ENCODE assay signal across 1 cellular context in the genomic region with DNA sequence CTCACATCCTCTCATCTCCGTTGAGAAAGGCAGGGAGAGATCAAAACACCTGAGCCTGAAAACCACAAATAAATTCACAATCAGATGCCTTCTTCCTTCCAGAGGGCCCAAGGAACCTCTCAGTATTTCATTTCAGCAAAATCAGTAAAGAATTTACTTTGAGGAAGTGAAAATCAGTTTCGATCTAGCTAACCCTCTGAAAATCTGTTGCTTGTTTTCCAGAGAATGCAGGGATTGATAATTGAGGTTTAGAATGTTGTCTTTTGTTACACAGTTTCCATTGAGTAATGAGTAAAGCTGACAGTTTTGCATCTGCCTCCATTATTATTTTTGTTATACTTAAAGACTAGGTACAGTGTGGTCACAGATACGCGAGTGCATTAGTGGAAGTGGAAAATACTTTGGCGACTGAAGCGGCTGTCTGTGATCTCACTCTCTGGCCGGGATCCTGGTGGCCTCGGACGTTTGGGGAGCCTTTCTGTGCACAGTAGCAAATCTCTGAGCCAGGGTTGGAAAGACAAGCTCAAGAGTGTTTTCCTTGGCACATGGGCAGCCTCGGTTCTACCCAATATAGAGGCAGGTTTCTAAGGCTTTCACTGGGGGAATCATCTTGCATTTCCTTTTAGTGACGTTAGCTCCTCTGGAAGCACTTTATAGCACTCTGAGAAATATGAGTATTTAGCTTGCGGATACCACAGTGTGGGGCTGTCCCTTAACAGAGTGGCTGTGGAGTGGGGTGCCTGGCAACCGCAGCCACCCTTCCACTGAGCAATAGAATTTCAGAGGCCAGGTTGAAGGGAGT.
A peak's percentile ranks its signal among the peaks of the same experiment; 100 is the strongest.
TF ChIP-seq lines count a peak whose summit lies in the region.

No MANE protein-coding gene starts in this region.

TF ChIP-seq in GM12878, 131 proteins besides CTCF, POLR2A, EP300 and RAD21 (continued from another document):
- TF ChIP-seq ATF3 (IDR thresholded peaks at IDR 0.05; ENCODE audit: borderline replicate concordance, extremely low read depth, low read depth, low read length) (no peak), TCF7 (IDR thresholded peaks at IDR 0.05; ENCODE audit: borderline replicate concordance) (no peak), EED (IDR thresholded peaks at IDR 0.05; ENCODE audit: low read depth) (peak; percentile 84), RFX5 (IDR thresholded peaks at IDR 0.05; ENCODE audit: low read depth, low read length) (no peak), CUX1 (IDR thresholded peaks at IDR 0.05; ENCODE audit: insufficient replicate concordance, low read depth, low read length) (peak; percentile 74), SMARCA5 (IDR thresholded peaks at IDR 0.05) (peak; percentile 48; the same call in 1 of the 2 replicates), RCOR1 (conservative IDR thresholded peaks at IDR 0.05; ENCODE audit: low read depth, low read length) (0 out of 2 replicates have a peak, but pooled peaks have one; percentile 90), ZBED1 (IDR thresholded peaks at IDR 0.05; ENCODE audit: borderline replicate concordance) (no peak), ZZZ3 (IDR thresholded peaks at IDR 0.05; ENCODE audit: control insufficient read depth, insufficient read length, low read depth) (no peak), HDAC6 (IDR thresholded peaks at IDR 0.05; ENCODE audit: unreplicated experiment) (no peak), YBX1 (IDR thresholded peaks at IDR 0.05) (no peak), NR2C2 (IDR thresholded peaks at IDR 0.05; ENCODE audit: borderline replicate concordance, control insufficient read depth, insufficient read length, low read depth) (no peak), SPI1 (IDR thresholded peaks at IDR 0.05; ENCODE audit: borderline replicate concordance, insufficient read depth, low read depth, low read length) (peak; percentile 97), SUPT20H (IDR thresholded peaks at IDR 0.05; ENCODE audit: borderline replicate concordance, control insufficient read depth, low read depth, low read length) (no peak), CBX5 (IDR thresholded peaks at IDR 0.05; ENCODE audit: low read depth) (0 out of 2 replicates have a peak, but pooled peaks have one; percentile 22), STAT3 (IDR thresholded peaks at IDR 0.05; ENCODE audit: low read depth, low read length) (no peak), PML (IDR thresholded peaks at IDR 0.05; ENCODE audit: low read length) (no peak), PBX3 (IDR thresholded peaks at IDR 0.05; ENCODE audit: insufficient replicate concordance, low read depth, low read length) (no peak), BACH1 (IDR thresholded peaks at IDR 0.05; ENCODE audit: borderline replicate concordance) (no peak; the same call in 1 of the 2 replicates), RAD51 (IDR thresholded peaks at IDR 0.05) (no peak), PAX8 (IDR thresholded peaks at IDR 0.05) (no peak), PAX5 (IDR thresholded peaks at IDR 0.05; ENCODE audit: borderline replicate concordance, low read depth, low read length) (no peak), ASH2L (IDR thresholded peaks at IDR 0.05; ENCODE audit: borderline replicate concordance, low read depth) (no peak), HCFC1 (IDR thresholded peaks at IDR 0.05; ENCODE audit: low read length) (no peak), NBN (IDR thresholded peaks at IDR 0.05) (peak; percentile 58), BRCA1 (IDR thresholded peaks at IDR 0.05; ENCODE audit: low read depth, low read length) (no peak), ZNF217 (IDR thresholded peaks at IDR 0.05) (peak; percentile 75), SMAD5 (IDR thresholded peaks at IDR 0.05; ENCODE audit: low read depth) (no peak), MYC (IDR thresholded peaks at IDR 0.05; ENCODE audit: insufficient read depth, insufficient read length, insufficient replicate concordance, low read length, severe bottlenecking) (no peak), KAT2A (conservative IDR thresholded peaks at IDR 0.05; ENCODE audit: control insufficient read depth, low read depth, low read length) (no peak), CBFB (IDR thresholded peaks at IDR 0.05; ENCODE audit: low read depth) (peak; percentile 20; the same call in 1 of the 2 replicates), MTA3 (IDR thresholded peaks at IDR 0.05; ENCODE audit: borderline replicate concordance, low read length) (no peak), EZH2 (IDR thresholded peaks at IDR 0.05; ENCODE audit: borderline replicate concordance, control insufficient read depth, low read depth, low read length) (no peak), CHD1 (IDR thresholded peaks at IDR 0.05; ENCODE audit: low read depth, low read length) (no peak), LARP7 (IDR thresholded peaks at IDR 0.05) (no peak), EGR1 (IDR thresholded peaks at IDR 0.05; ENCODE audit: borderline replicate concordance in 1 of 2, low read depth in 2 of 2, low read length in 2 of 2) (no peak), DPF2 (IDR thresholded peaks at IDR 0.05) (peak; percentile 94), MYB (IDR thresholded peaks at IDR 0.05; ENCODE audit: borderline replicate concordance, low read depth, low read length) (no peak), NKRF (conservative IDR thresholded peaks at IDR 0.05) (no peak), CEBPB (IDR thresholded peaks at IDR 0.05; ENCODE audit: borderline replicate concordance in 1 of 2, low read depth in 2 of 2, low read length in 2 of 2) (peak in 1 of 2 experiments; percentile 35; a peak in 1 of 4 replicates), MTA2 (IDR thresholded peaks at IDR 0.05; ENCODE audit: low read depth) (peak; percentile 89; the same call in 1 of the 2 replicates), WRNIP1 (IDR thresholded peaks at IDR 0.05; ENCODE audit: borderline replicate concordance, low read depth, low read length) (no peak), MEF2A (IDR thresholded peaks at IDR 0.05; ENCODE audit: insufficient read depth, low read depth, low read length) (0 out of 2 replicates have a peak, but pooled peaks have one; percentile 5), STAT1 (conservative IDR thresholded peaks at IDR 0.05) (no peak), SMAD1 (IDR thresholded peaks at IDR 0.05; ENCODE audit: low read depth, partially characterized antibody) (no peak), ATF2 (IDR thresholded peaks at IDR 0.05; ENCODE audit: low read length) (peak; percentile 83), NFXL1 (IDR thresholded peaks at IDR 0.05; ENCODE audit: borderline replicate concordance) (no peak), IKZF2 (IDR thresholded peaks at IDR 0.05) (peak; percentile 99), SP1 (IDR thresholded peaks at IDR 0.05; ENCODE audit: low read depth, low read length) (no peak), RUNX3 (IDR thresholded peaks at IDR 0.05; ENCODE audit: low read length) (peak; percentile 87), HDAC2 (IDR thresholded peaks at IDR 0.05) (no peak)
- TF ChIP-seq, protein P1, sequence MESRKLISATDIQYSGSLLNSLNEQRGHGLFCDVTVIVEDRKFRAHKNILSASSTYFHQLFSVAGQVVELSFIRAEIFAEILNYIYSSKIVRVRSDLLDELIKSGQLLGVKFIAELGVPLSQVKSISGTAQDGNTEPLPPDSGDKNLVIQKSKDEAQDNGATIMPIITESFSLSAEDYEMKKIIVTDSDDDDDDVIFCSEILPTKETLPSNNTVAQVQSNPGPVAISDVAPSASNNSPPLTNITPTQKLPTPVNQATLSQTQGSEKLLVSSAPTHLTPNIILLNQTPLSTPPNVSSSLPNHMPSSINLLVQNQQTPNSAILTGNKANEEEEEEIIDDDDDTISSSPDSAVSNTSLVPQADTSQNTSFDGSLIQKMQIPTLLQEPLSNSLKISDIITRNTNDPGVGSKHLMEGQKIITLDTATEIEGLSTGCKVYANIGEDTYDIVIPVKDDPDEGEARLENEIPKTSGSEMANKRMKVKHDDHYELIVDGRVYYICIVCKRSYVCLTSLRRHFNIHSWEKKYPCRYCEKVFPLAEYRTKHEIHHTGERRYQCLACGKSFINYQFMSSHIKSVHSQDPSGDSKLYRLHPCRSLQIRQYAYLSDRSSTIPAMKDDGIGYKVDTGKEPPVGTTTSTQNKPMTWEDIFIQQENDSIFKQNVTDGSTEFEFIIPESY (IDR thresholded peaks at IDR 0.05): no peak
- TF ChIP-seq, protein P2, sequence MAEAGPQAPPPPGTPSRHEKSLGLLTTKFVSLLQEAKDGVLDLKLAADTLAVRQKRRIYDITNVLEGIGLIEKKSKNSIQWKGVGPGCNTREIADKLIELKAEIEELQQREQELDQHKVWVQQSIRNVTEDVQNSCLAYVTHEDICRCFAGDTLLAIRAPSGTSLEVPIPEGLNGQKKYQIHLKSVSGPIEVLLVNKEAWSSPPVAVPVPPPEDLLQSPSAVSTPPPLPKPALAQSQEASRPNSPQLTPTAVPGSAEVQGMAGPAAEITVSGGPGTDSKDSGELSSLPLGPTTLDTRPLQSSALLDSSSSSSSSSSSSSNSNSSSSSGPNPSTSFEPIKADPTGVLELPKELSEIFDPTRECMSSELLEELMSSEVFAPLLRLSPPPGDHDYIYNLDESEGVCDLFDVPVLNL (IDR thresholded peaks at IDR 0.05; ENCODE audit: low read depth, low read length): no peak
